9 cellular contexts compared by ENCODE assay signal in the genomic region with DNA sequence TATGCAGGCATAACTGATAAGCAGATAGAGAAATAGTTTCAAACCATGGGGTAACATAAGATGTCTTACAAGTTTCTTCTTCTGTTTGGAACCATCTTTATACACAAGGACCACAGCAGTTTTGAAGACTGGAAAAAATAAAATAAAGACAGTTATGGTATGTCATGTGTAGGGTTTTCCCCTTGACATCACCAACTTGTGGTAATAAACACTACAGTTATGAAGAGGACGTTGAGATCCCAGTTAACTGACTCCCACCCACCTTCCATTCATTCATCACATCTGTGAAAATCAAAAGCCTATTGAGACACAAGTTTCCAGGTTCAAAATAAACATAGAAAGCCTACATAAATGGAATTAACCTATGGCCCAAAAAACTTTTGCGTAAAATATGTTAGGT.
"Had no signal": no experiment of that assay in that cellular context is flagged by ENCODE, and none has a peak within 500 bp of the region (broad histone marks: within the 10 kb centered on the region; RNA-seq: fewer than 3 reads in every experiment).

No MANE protein-coding gene starts in this region.

- H3K27ac Mint-ChIP-seq: activated B cell treated with CpG ODN at 0.5 μM for 24 hours had no signal

- ATAC-seq: left ventricle myocardium superior had no signal

- H3K4me3 Mint-ChIP-seq: activated B cell treated with CpG ODN at 0.5 μM for 24 hours, neural crest cell had no signal

- DNase-seq: activated B cell treated with CpG ODN at 0.5 μM for 24 hours; dorsolateral prefrontal cortex; hippocampal formation; left ventricle myocardium superior; mesenchymal stem cell; stimulated activated CD4-positive, alpha-beta T cell treated with anti-CD3 and anti-CD28 coated beads, Interleukin-12 subunit alpha, Interleukin-12 subunit beta, amount 100 ng/mL, for 4 hours; stimulated activated CD4-positive, alpha-beta T cell treated with anti-CD3 and anti-CD28 coated beads, Interleukin-2, amount 100 ng/mL, for 48 hours; stomach had no signal

- H3K9me3 Mint-ChIP-seq: activated B cell treated with CpG ODN at 0.5 μM for 24 hours, neural crest cell had no signal
